Comparison of ENCODE assay signal across 22 cellular contexts in genomic region chr6:163288915-163289314, GRCh38.
"Had no signal": no experiment of that assay in that cellular context is flagged by ENCODE, and none has a peak within 500 bp of the region (broad histone marks: within the 10 kb centered on the region; RNA-seq: fewer than 3 reads in every experiment).

No MANE protein-coding gene starts in this region.

- H3K9me3 ChIP-seq: Peyer's patch had no signal

- H3K4me3 Mint-ChIP-seq: activated naive CD8-positive, alpha-beta T cell; activated T-cell treated with anti-CD3 and anti-CD28 coated beads, Interleukin-2, amount 50 U/mL, for 4 hours; brain; T-helper 1 cell treated with Interleukin-12 subunit alpha and Interleukin-12 subunit beta and Interleukin-4 antibody, amounts not matched to agents 30 μg/mL and 1 μg/mL, for 36 hours; WTC11 had no signal

- H3K36me3 Mint-ChIP-seq: activated naive CD8-positive, alpha-beta T cell; brain; WTC11 had no signal

- H3K27ac ChIP-seq: Peyer's patch, RWPE1 had no signal

- H3K4me1 ChIP-seq: Peyer's patch had no signal

- H3K27me3 ChIP-seq: Peyer's patch had no signal

- H3K27me3 Mint-ChIP-seq: brain had no signal

- H3K4me3 ChIP-seq: K562, Peyer's patch had no signal

- H3K27ac Mint-ChIP-seq: activated naive CD8-positive, alpha-beta T cell; brain; T-helper 1 cell treated with Interleukin-12 subunit alpha and Interleukin-12 subunit beta and Interleukin-4 antibody, amounts not matched to agents 30 μg/mL and 1 μg/mL, for 36 hours; WTC11 had no signal

- H3K36me3 ChIP-seq: Peyer's patch had no signal

- H3K9me3 Mint-ChIP-seq: activated T-cell treated with anti-CD3 and anti-CD28 coated beads, Interleukin-2, amount 50 U/mL, for 4 hours; T-helper 1 cell treated with Interleukin-12 subunit alpha and Interleukin-12 subunit beta and Interleukin-4 antibody, amounts not matched to agents 30 μg/mL and 1 μg/mL, for 36 hours; WTC11 had no signal

- DNase-seq: activated CD4-positive, alpha-beta T cell treated with anti-CD3 and anti-CD28 coated beads for 48 hours; activated CD4-positive, alpha-beta T cell treated with anti-CD3 and anti-CD28 coated beads, Interleukin-2, amount 50 U/mL, for 48 hours; activated CD4-positive, CD25-positive, alpha-beta regulatory T cell treated with anti-CD3 and anti-CD28 coated beads, Interleukin-2, amount 50 U/mL, for 72 hours; activated effector memory CD4-positive, alpha-beta T cell treated with anti-CD3 and anti-CD28 coated beads, Interleukin-2, amount 50 U/mL, for 16 hours; activated naive CD4-positive, alpha-beta T cell treated with Interleukin-2 at 50 U/mL for 16 hours; activated T-cell treated with anti-CD3 and anti-CD28 coated beads, Interleukin-2, amount 50 U/mL, for 4 hours; amygdala; Karpas-422; NCI-H1105 treated with DMSO at 0.1 percent for 48 hours; NCI-H1436 treated with DMSO at 0.1 percent for 48 hours; NCI-H187; NCI-H2081; NCI-H510A treated with DMSO at 0.1 percent for 48 hours; NCI-H69; Peyer's patch; SHP77 treated with DMSO at 0.1 percent for 48 hours had no signal

- ATAC-seq: activated T-cell treated with anti-CD3 and anti-CD28 coated beads, Interleukin-2, amount 50 U/mL, for 4 hours; K562; WTC11 had no signal
